Comparison of ENCODE assay signal across 8 cellular contexts in the genomic region with DNA sequence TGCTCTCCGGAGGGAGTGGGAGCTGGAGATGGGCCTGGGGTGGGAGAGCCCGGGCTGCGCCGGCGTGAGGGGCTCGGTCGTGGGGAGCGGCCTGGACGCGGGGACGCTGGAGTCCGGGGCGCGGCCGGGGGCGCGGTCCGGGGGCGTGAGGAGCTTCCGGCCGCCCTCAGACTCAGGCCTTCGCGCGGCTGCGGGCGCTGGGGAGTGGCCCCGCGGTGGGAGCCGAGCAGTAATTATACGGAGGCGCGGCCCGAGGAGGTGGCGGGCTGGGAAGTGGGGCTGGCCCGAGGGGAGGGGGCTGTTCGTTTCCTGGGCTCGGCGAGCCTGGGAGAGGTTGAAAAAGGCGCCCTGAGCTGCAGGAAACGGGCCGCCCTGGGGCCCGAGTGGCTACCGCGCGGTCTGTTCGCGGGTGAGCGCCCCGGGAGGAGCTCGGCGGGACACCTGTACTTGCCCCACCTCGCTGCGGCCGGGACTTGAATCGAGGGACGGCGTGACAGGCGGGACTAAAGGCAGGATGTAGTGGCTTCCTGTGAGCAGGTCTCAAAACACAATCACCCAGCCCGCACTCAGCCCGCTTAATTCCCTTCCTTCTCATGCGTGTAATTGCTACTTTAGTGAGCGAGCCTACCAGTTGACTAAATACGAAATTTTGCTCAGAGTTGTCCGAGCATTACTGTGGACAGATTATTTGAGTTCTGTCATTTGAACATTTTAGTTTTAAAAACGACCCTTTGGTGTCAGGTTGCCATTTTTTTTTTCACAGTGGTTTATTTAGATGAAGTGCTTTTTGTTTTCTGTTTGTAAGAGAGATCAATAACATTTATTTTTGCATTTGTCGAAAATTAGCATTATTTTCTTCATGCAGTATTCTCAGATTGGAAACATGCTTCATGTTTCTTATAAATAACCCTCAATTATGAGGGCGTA. TPM values are rescaled to one million over a fixed set of nuclear protein-coding genes. Genes with fewer than 3 reads are reported as not detected.
A peak's percentile ranks its signal among the peaks of the same experiment; 100 is the strongest.
DNase-seq lines count a peak whose midpoint lies in the region; ATAC-seq and TF ChIP-seq lines count a peak whose summit lies in the region.

No MANE protein-coding gene starts in this region.

- H3K36me3 ChIP-seq in GM23338 (ENCODE audit: insufficient read depth) (no peaks in the 10 kb centered on the region), Karpas-422 (ENCODE audit: insufficient read depth, low read length) (no peaks in the 10 kb centered on the region), neural cell (ENCODE audit: insufficient read depth, low read length) (no peaks in the 10 kb centered on the region), stomach smooth muscle (ENCODE audit: control insufficient read depth in 2 of 2, insufficient read depth in 2 of 2, low read length in 2 of 2) (no peaks in the 10 kb centered on the region)

- peak overlapping the region; percentile 28 for H3K27ac ChIP-seq in GM23338 (ENCODE audit: low read depth)
- H3K27ac ChIP-seq in Karpas-422 (ENCODE audit: low read length) = peak overlapping the region; percentile 62
- H3K27ac ChIP-seq in neural cell (ENCODE audit: low read length) = peak overlapping the region; percentile 52
- peak overlapping the region; percentile 75 for H3K27ac ChIP-seq in stomach smooth muscle (ENCODE audit: low read length)

- H3K27me3 Mint-ChIP-seq in GM23338 (ENCODE audit: insufficient read depth, low read depth, poor library complexity) = peaks cover 2% of the 10 kb centered on the region
- no peaks in the 10 kb centered on the region for H3K27me3 Mint-ChIP-seq in activated T-helper 17 cell treated with anti-CD3 and anti-CD28 coated beads, Interleukin-2, amount 50 U/mL, for 72 hours

- H3K9me2 ChIP-seq in GM23338 (ENCODE audit: insufficient read depth) = no peaks in the 10 kb centered on the region
- H3K9me2 ChIP-seq in Karpas-422 (replicated peaks; ENCODE audit: insufficient read depth, low read length) = no peaks in the 10 kb centered on the region
- H3K9me2 ChIP-seq in neural cell (ENCODE audit: insufficient read depth, low read length) = no peaks in the 10 kb centered on the region

- H4K20me1 ChIP-seq in GM23338 (replicated peaks; ENCODE audit: insufficient read depth) (peaks cover 12% of the 10 kb centered on the region; the same call in 1 of the 2 replicates), Karpas-422 (ENCODE audit: insufficient read depth, low read depth, low read length) (peaks cover 10% of the 10 kb centered on the region; the same call in 1 of the 2 replicates), neural cell (ENCODE audit: insufficient read depth) (no peaks in the 10 kb centered on the region)

- no peaks in the 10 kb centered on the region; the same call in 2 of the 3 replicates for H3K36me3 Mint-ChIP-seq in GM23338 (ENCODE audit: low read depth)
- H3K36me3 Mint-ChIP-seq in activated T-helper 17 cell treated with anti-CD3 and anti-CD28 coated beads, Interleukin-2, amount 50 U/mL, for 72 hours (ENCODE audit: low read depth) = peaks cover 46% of the 10 kb centered on the region

- H3K79me2 ChIP-seq in GM23338 (replicated peaks; ENCODE audit: insufficient read depth) = peaks cover 48% of the 10 kb centered on the region
- peaks cover 49% of the 10 kb centered on the region for H3K79me2 ChIP-seq in Karpas-422 (ENCODE audit: low read length)
- peaks cover 40% of the 10 kb centered on the region for H3K79me2 ChIP-seq in neural cell (replicated peaks; ENCODE audit: insufficient read depth, low read length)

- H3K9ac ChIP-seq in Karpas-422 (ENCODE audit: low read length) (peak overlapping the region; percentile 92), neural cell (ENCODE audit: low read length) (peak overlapping the region; percentile 86), stomach smooth muscle (ENCODE audit: low read length in 2 of 2) (peak overlapping the region; percentile 78 to 80)

- peak; percentile 8 for TF ChIP-seq EP300 in neural cell (conservative IDR thresholded peaks at IDR 0.05; ENCODE audit: poor library complexity, severe bottlenecking)

- DNase-seq in Daoy (ENCODE audit: low read depth) (peak; percentile 82), GM23338 (ENCODE audit: low spot score) (peak; percentile 85), Karpas-422 (peak; percentile 94), RKO (ENCODE audit: low spot score) (peak; percentile 85), fibroblast of the aortic adventitia (ENCODE audit: low read depth) (peak; percentile 30)

- peak overlapping the region; percentile 72 for H3K4me2 ChIP-seq in GM23338
- peak overlapping the region; percentile 98 for H3K4me2 ChIP-seq in Karpas-422 (ENCODE audit: low read depth, low read length, poor library complexity, severe bottlenecking)
- peak overlapping the region; percentile 72 for H3K4me2 ChIP-seq in neural cell (ENCODE audit: low read length)

- peak; percentile 82 for ATAC-seq in GM23338
- peak; percentile 71 for ATAC-seq in activated T-helper 17 cell treated with anti-CD3 and anti-CD28 coated beads, Interleukin-2, amount 50 U/mL, for 72 hours (replicated peaks)

- no peaks in the 10 kb centered on the region for H3F3A ChIP-seq in GM23338 (replicated peaks; ENCODE audit: low read depth)
- H3F3A ChIP-seq in neural cell (ENCODE audit: insufficient read depth, low read length, poor library complexity, severe bottlenecking) = peaks cover 7% of the 10 kb centered on the region

- no peak for TF ChIP-seq RAD21 in neural cell (conservative IDR thresholded peaks at IDR 0.05)

- H2AFZ ChIP-seq in GM23338 (no peak overlapping the region; the same call in 1 of the 2 replicates), Karpas-422 (ENCODE audit: low read length) (no peak overlapping the region; the same call in 1 of the 2 replicates), neural cell (ENCODE audit: low read depth, low read length) (peak overlapping the region; percentile 49)

- peak overlapping the region; percentile 37 for H3K27ac Mint-ChIP-seq in GM23338
- peak overlapping the region; percentile 96 for H3K27ac Mint-ChIP-seq in activated T-helper 17 cell treated with anti-CD3 and anti-CD28 coated beads, Interleukin-2, amount 50 U/mL, for 72 hours

- peaks cover 48% of the 10 kb centered on the region for H3K4me1 Mint-ChIP-seq in GM23338
- peaks cover 48% of the 10 kb centered on the region for H3K4me1 Mint-ChIP-seq in activated T-helper 17 cell treated with anti-CD3 and anti-CD28 coated beads, Interleukin-2, amount 50 U/mL, for 72 hours

- H3K4me3 ChIP-seq in GM23338 (peak overlapping the region; percentile 63), Karpas-422 (ENCODE audit: low read length) (peak overlapping the region; percentile 79), fibroblast of the aortic adventitia (ENCODE audit: low read depth, low read length) (peak overlapping the region; percentile 81), neural cell (ENCODE audit: low read length) (peak overlapping the region; percentile 91), stomach smooth muscle (ENCODE audit: low read length in 2 of 2) (peak overlapping the region; percentile 67 to 80)

- no peaks in the 10 kb centered on the region for H3K27me3 ChIP-seq in GM23338 (ENCODE audit: insufficient read depth)
- no peaks in the 10 kb centered on the region for H3K27me3 ChIP-seq in Karpas-422 (ENCODE audit: low read length)
- no peaks in the 10 kb centered on the region for H3K27me3 ChIP-seq in neural cell (ENCODE audit: insufficient read depth, low read depth, low read length)
- no peaks in the 10 kb centered on the region for H3K27me3 ChIP-seq in stomach smooth muscle (ENCODE audit: control insufficient read depth in 1 of 2, insufficient read depth in 2 of 2, low read length in 2 of 2)

- H3K9me3 ChIP-seq in Karpas-422 (ENCODE audit: low read length) (no peaks in the 10 kb centered on the region), neural cell (ENCODE audit: low read length) (no peaks in the 10 kb centered on the region), stomach smooth muscle (ENCODE audit: control insufficient read depth in 2 of 2, low read length in 2 of 2) (no peaks in the 10 kb centered on the region)

- peaks cover 28% of the 10 kb centered on the region for H3K4me1 ChIP-seq in GM23338 (ENCODE audit: insufficient read depth)
- H3K4me1 ChIP-seq in Karpas-422 (ENCODE audit: low read length) = peaks cover 49% of the 10 kb centered on the region
- peaks cover 5% of the 10 kb centered on the region for H3K4me1 ChIP-seq in stomach smooth muscle (ENCODE audit: control insufficient read depth, insufficient read depth, low read length)

- H3K4me3 Mint-ChIP-seq in GM23338 = peak overlapping the region; percentile 92
- peak overlapping the region; percentile 90 for H3K4me3 Mint-ChIP-seq in activated T-helper 17 cell treated with anti-CD3 and anti-CD28 coated beads, Interleukin-2, amount 50 U/mL, for 72 hours

- H3K9me3 Mint-ChIP-seq in GM23338 = no peaks in the 10 kb centered on the region
- no peaks in the 10 kb centered on the region for H3K9me3 Mint-ChIP-seq in activated T-helper 17 cell treated with anti-CD3 and anti-CD28 coated beads, Interleukin-2, amount 50 U/mL, for 72 hours

- no peak for TF ChIP-seq CTCF in GM23338 (conservative IDR thresholded peaks at IDR 0.05; ENCODE audit: low read depth in 2 of 2)
- no peak for TF ChIP-seq CTCF in fibroblast of the aortic adventitia (IDR thresholded peaks at IDR 0.05; ENCODE audit: insufficient read depth, low read length)
- no peak for TF ChIP-seq CTCF in neural cell (IDR thresholded peaks at IDR 0.05; ENCODE audit: poor library complexity, severe bottlenecking)

TF ChIP-seq in GM23338, 12 proteins besides CTCF, POLR2A, EP300 and RAD21:
- TF ChIP-seq POLR2AphosphoS5 (IDR thresholded peaks at IDR 0.05; ENCODE audit: low read depth) (peak; percentile 41; the same call in 1 of the 2 replicates), ZNF114 (CRISPR knock-in tag; IDR thresholded peaks at IDR 0.05) (no peak)

TF ChIP-seq in neural cell, 6 proteins besides CTCF, POLR2A, EP300 and RAD21 (continues in another document):
- TF ChIP-seq MXI1 (conservative IDR thresholded peaks at IDR 0.05; ENCODE audit: poor library complexity, severe bottlenecking) = peak; percentile 45
- no peak for TF ChIP-seq TAF1 (IDR thresholded peaks at IDR 0.05; ENCODE audit: low read depth)
- no peak for TF ChIP-seq EZH2 (IDR thresholded peaks at IDR 0.05; ENCODE audit: borderline replicate concordance, insufficient read depth, low read length, poor library complexity, severe bottlenecking)

RNA-seq across cellular contexts. Expression of gene RASA2, which starts 0.9 kb away (rescaled TPM):
- total RNA-seq in Daoy (2014; rRNA removed; shearing (Covaris generic)) = 13.7 and 17.1 TPM in 2 replicates
- total RNA-seq in GM23338 (2014; rRNA removed; shearing (Covaris generic)) = 15.9 and 28.6 TPM in 2 replicates
- polyA plus RNA-seq in GM23338 (2016; fragmentation: Nextera tagmentation; extraction: Ambion mirVana) (14.3 and 16.6 TPM in 2 replicates), neural cell (37.4 and 37.5 TPM in 2 replicates)
- total RNA-seq in Karpas-422 (2014; rRNA removed; shearing (Covaris generic); ENCODE audit: low replicate concordance) = 11.5 and 27.1 TPM in 2 replicates
- 10 to 100 TPM; 36.6 to 41.1 TPM for total RNA-seq in activated T-helper 17 cell treated with anti-CD3 and anti-CD28 coated beads, Interleukin-2, amount 50 U/mL, for 72 hours
- 25.6 and 28.9 TPM in 2 replicates for total RNA-seq in fibroblast of the aortic adventitia (ENCODE audit: low replicate concordance)
- polyA minus RNA-seq in neural cell = 34.3 and 40.7 TPM in 2 replicates

Comparison
In these comparisons a context has a peak if more than half of its experiments do, and no peak if none do; other contexts are left out.
1. Peak in every context shown above with its lines: DNase-seq, ATAC-seq, H3K4me3 ChIP-seq and H3K27ac ChIP-seq.
2. DNase-seq: peak in every context shown above with its lines; median percentile 94 in Karpas-422; 85 in GM23338; 85 in RKO; 82 in Daoy; 30 in fibroblast of the aortic adventitia.